Comparison of ENCODE assay signal across 11 cellular contexts in the genomic region with DNA sequence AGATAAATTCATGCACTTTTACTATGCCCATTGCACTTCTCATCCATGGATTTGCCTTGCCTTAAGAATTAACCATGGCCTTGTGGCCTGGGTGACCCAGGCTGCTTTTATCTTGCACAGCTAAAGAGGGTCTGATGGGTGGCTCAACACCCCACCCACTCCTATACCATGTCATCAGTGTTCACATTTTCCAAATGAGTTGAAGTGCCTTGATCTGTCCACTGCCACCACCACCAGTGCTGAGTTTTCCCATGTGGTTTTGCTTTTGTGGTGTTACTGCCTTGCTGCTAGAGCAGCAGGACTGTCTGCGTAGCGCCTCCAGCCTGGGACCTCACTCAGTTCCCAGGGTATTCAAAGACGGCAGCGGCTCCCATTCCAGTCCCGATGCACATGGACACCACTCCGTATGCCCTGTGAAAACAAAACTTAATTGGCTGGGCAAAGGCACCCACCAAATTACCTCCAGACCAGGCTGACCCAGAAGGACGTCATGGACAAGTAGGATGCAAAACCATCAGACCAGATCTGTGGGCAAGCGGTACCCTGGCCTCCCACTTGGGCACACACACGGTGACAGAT.
"Had no signal": no experiment of that assay in that cellular context is flagged by ENCODE, and none has a peak within 500 bp of the region (broad histone marks: within the 10 kb centered on the region; RNA-seq: fewer than 3 reads in every experiment).

No MANE protein-coding gene starts in this region.

- H3K9me3 ChIP-seq: sigmoid colon, spleen, transverse colon had no signal

- H3K4me1 ChIP-seq: transverse colon had no signal

- ATAC-seq: left cardiac atrium had no signal

- H3K27ac ChIP-seq: dorsolateral prefrontal cortex, sigmoid colon, spleen, transverse colon had no signal

- H3K4me3 ChIP-seq: dorsolateral prefrontal cortex, lung, sigmoid colon, spleen, transverse colon had no signal

- DNase-seq: activated CD4-positive, alpha-beta T cell treated with anti-CD3 and anti-CD28 coated beads for 4 hours; activated naive CD4-positive, alpha-beta T cell treated with Interleukin-2 at 50 U/mL for 16 hours; dorsolateral prefrontal cortex; left cardiac atrium; midbrain; SIG-M5; spleen; stimulated activated CD4-positive, alpha-beta T cell treated with anti-CD3 and anti-CD28 coated beads, Interleukin-1b, Interleukin-23, amount 100 ng/mL, for 48 hours; transverse colon had no signal

- H3K27me3 ChIP-seq: dorsolateral prefrontal cortex, sigmoid colon, spleen, transverse colon had no signal
